ENCODE assay signal across 36 cellular contexts in the genomic region with DNA sequence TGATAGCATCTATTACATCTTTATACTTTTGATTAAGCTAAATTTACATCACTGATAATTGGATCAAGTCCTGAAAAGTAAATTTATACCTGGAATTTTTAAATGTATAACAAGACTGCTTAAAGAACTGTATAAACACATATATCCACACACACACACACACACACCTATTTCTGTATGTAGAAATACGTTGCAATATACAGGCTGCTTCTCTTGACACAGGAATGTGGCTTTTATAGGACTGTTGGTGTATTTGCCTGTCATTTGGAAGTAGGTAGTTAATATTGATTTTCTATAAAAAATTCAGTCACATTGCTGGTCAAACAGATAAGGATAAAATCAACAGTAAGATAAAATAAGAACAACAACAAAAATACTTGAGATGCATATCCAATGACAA.
"Had no signal": no experiment of that assay in that cellular context is flagged by ENCODE, and none has a peak within 500 bp of the region (broad histone marks: within the 10 kb centered on the region; RNA-seq: fewer than 3 reads in every experiment).

No MANE protein-coding gene starts in this region.

- ATAC-seq: activated naive CD4-positive, alpha-beta T cell treated with anti-CD3 and anti-CD28 coated beads, Interleukin-2, amount 50 U/mL, for 72 hours; activated naive CD8-positive, alpha-beta T cell treated with anti-CD3 and anti-CD28 coated beads, Interleukin-2, amount 50 U/mL, for 24 hours; activated T-cell treated with anti-CD3 and anti-CD28 coated beads, Interleukin-2, amount 50 U/mL, for 4 hours; activated T-cell treated with anti-CD3 and anti-CD28 coated beads, Interleukin-2, amount 50 U/mL, for 72 hours; activated T-helper 17 cell treated with anti-CD3 and anti-CD28 coated beads, Interleukin-2, amount 50 U/mL, for 72 hours; body of pancreas had no signal

- H3K27me3 Mint-ChIP-seq: activated naive CD4-positive, alpha-beta T cell treated with anti-CD3 and anti-CD28 coated beads, Interleukin-2, amount 10 ng/mL, durations not matched to agents 7 days and 5 days; activated naive CD4-positive, alpha-beta T cell treated with anti-CD3 and anti-CD28 coated beads, Interleukin-2, amount 50 U/mL, for 24 hours; activated naive CD8-positive, alpha-beta T cell; activated naive CD8-positive, alpha-beta T cell treated with anti-CD3 and anti-CD28 coated beads for 36 hours; activated naive CD8-positive, alpha-beta T cell treated with anti-CD3 and anti-CD28 coated beads, Interleukin-2, amount 10 ng/mL, durations not matched to agents 7 days and 5 days; activated naive CD8-positive, alpha-beta T cell treated with anti-CD3 and anti-CD28 coated beads, Interleukin-2, amount 50 U/mL, for 24 hours; activated T-helper 17 cell treated with anti-CD3 and anti-CD28 coated beads, Interleukin-2, amount 50 U/mL, for 72 hours; central memory CD8-positive, alpha-beta T cell had no signal

- H3K4me1 ChIP-seq: adrenal gland, ascending aorta, body of pancreas, breast epithelium had no signal

- H3K27ac ChIP-seq: adrenal gland, ascending aorta, body of pancreas, brain microvascular endothelial cell, breast epithelium, cardiac muscle cell had no signal

- DNase-seq: activated effector memory CD4-positive, alpha-beta T cell treated with anti-CD3 and anti-CD28 coated beads, Interleukin-2, amount 50 U/mL, for 16 hours; activated effector memory CD4-positive, alpha-beta T cell treated with Interleukin-2 at 50 U/mL for 16 hours; activated gamma-delta T cell; activated gamma-delta T cell treated with Interleukin-2 at 50 U/mL for 16 hours; activated naive CD4-positive, alpha-beta T cell; activated naive CD4-positive, alpha-beta T cell treated with anti-CD3 and anti-CD28 coated beads for 36 hours; activated naive CD4-positive, alpha-beta T cell treated with anti-CD3 and anti-CD28 coated beads, Interleukin-2, amount 10 ng/mL, durations not matched to agents 7 days and 5 days; activated naive CD4-positive, alpha-beta T cell treated with anti-CD3 and anti-CD28 coated beads, Interleukin-2, amount 50 U/mL, for 16 hours; activated naive CD4-positive, alpha-beta T cell treated with Interleukin-2 at 50 U/mL for 16 hours; activated naive CD8-positive, alpha-beta T cell treated with anti-CD3 and anti-CD28 coated beads for 36 hours; activated naive CD8-positive, alpha-beta T cell treated with anti-CD3 and anti-CD28 coated beads, Interleukin-2, amount 10 ng/mL, durations not matched to agents 7 days and 5 days; activated naive CD8-positive, alpha-beta T cell treated with anti-CD3 and anti-CD28 coated beads, Interleukin-2, amount 50 U/mL, for 24 hours; activated T-cell treated with anti-CD3 and anti-CD28 coated beads, Interleukin-2, amount 50 U/mL, for 4 hours; activated T-cell treated with anti-CD3 and anti-CD28 coated beads, Interleukin-2, amount 50 U/mL, for 48 hours; activated T-cell treated with anti-CD3 and anti-CD28 coated beads, Interleukin-2, amount 50 U/mL, for 72 hours; adrenal gland; amniotic stem cell; amygdala; anterior cingulate cortex; aorta; body of pancreas; brain microvascular endothelial cell; caudate nucleus; central memory CD4-positive, alpha-beta T cell; cerebellar nuclear complex had no signal

- H3K36me3 ChIP-seq: adrenal gland, ascending aorta, brain microvascular endothelial cell, cardiac muscle cell had no signal

- H3K4me1 Mint-ChIP-seq: activated naive CD4-positive, alpha-beta T cell treated with anti-CD3 and anti-CD28 coated beads, Interleukin-2, amount 10 ng/mL, durations not matched to agents 7 days and 5 days; activated naive CD4-positive, alpha-beta T cell treated with anti-CD3 and anti-CD28 coated beads, Interleukin-2, amount 50 U/mL, for 24 hours; activated naive CD8-positive, alpha-beta T cell treated with anti-CD3 and anti-CD28 coated beads for 36 hours; activated naive CD8-positive, alpha-beta T cell treated with anti-CD3 and anti-CD28 coated beads, Interleukin-2, amount 10 ng/mL, durations not matched to agents 7 days and 5 days; activated naive CD8-positive, alpha-beta T cell treated with anti-CD3 and anti-CD28 coated beads, Interleukin-2, amount 50 U/mL, for 24 hours; activated T-helper 17 cell treated with anti-CD3 and anti-CD28 coated beads, Interleukin-2, amount 50 U/mL, for 72 hours; brain; central memory CD8-positive, alpha-beta T cell had no signal

- H3K36me3 Mint-ChIP-seq: activated naive CD4-positive, alpha-beta T cell treated with anti-CD3 and anti-CD28 coated beads, Interleukin-2, amount 10 ng/mL, durations not matched to agents 7 days and 5 days; activated naive CD4-positive, alpha-beta T cell treated with anti-CD3 and anti-CD28 coated beads, Interleukin-2, amount 50 U/mL, for 24 hours; activated naive CD4-positive, alpha-beta T cell treated with anti-CD3 and anti-CD28 coated beads, Interleukin-2, amount 50 U/mL, for 72 hours; activated naive CD8-positive, alpha-beta T cell; activated naive CD8-positive, alpha-beta T cell treated with anti-CD3 and anti-CD28 coated beads for 36 hours; activated naive CD8-positive, alpha-beta T cell treated with anti-CD3 and anti-CD28 coated beads, Interleukin-2, amount 10 ng/mL, durations not matched to agents 7 days and 5 days; brain had no signal

- H3K27me3 ChIP-seq: adrenal gland, ascending aorta, body of pancreas, brain microvascular endothelial cell, breast epithelium, cardiac muscle cell had no signal

- H3K4me3 Mint-ChIP-seq: activated naive CD4-positive, alpha-beta T cell treated with anti-CD3 and anti-CD28 coated beads for 36 hours; activated naive CD4-positive, alpha-beta T cell treated with anti-CD3 and anti-CD28 coated beads, Interleukin-2, amount 10 ng/mL, durations not matched to agents 7 days and 5 days; activated naive CD4-positive, alpha-beta T cell treated with anti-CD3 and anti-CD28 coated beads, Interleukin-2, amount 50 U/mL, for 24 hours; activated naive CD8-positive, alpha-beta T cell; activated naive CD8-positive, alpha-beta T cell treated with anti-CD3 and anti-CD28 coated beads for 36 hours; activated naive CD8-positive, alpha-beta T cell treated with anti-CD3 and anti-CD28 coated beads, Interleukin-2, amount 10 ng/mL, durations not matched to agents 7 days and 5 days; activated naive CD8-positive, alpha-beta T cell treated with anti-CD3 and anti-CD28 coated beads, Interleukin-2, amount 50 U/mL, for 24 hours; activated T-cell treated with anti-CD3 and anti-CD28 coated beads, Interleukin-2, amount 50 U/mL, for 4 hours; activated T-cell treated with anti-CD3 and anti-CD28 coated beads, Interleukin-2, amount 50 U/mL, for 72 hours; activated T-helper 1 cell treated with anti-CD3 and anti-CD28 coated beads, Interleukin-12 subunit alpha, Interleukin-12 subunit beta, Interleukin-2, Interleukin-4 antibody, amounts not matched to agents 30 ng/mL and 10 ng/mL and 1 ng/mL, durations not matched to agents 14 hours and 24 hours and 36 hours; activated T-helper 17 cell treated with anti-CD3 and anti-CD28 coated beads, Interleukin-2, amount 50 U/mL, for 72 hours; brain; central memory CD8-positive, alpha-beta T cell had no signal

- H3K27ac Mint-ChIP-seq: activated naive CD4-positive, alpha-beta T cell treated with anti-CD3 and anti-CD28 coated beads for 36 hours; activated naive CD4-positive, alpha-beta T cell treated with anti-CD3 and anti-CD28 coated beads, Interleukin-2, amount 10 ng/mL, durations not matched to agents 7 days and 5 days; activated naive CD4-positive, alpha-beta T cell treated with anti-CD3 and anti-CD28 coated beads, Interleukin-2, amount 50 U/mL, for 24 hours; activated naive CD4-positive, alpha-beta T cell treated with anti-CD3 and anti-CD28 coated beads, Interleukin-2, amount 50 U/mL, for 72 hours; activated naive CD8-positive, alpha-beta T cell; activated naive CD8-positive, alpha-beta T cell treated with anti-CD3 and anti-CD28 coated beads for 36 hours; activated naive CD8-positive, alpha-beta T cell treated with anti-CD3 and anti-CD28 coated beads, Interleukin-2, amount 10 ng/mL, durations not matched to agents 7 days and 5 days; activated naive CD8-positive, alpha-beta T cell treated with anti-CD3 and anti-CD28 coated beads, Interleukin-2, amount 50 U/mL, for 24 hours; activated T-cell treated with anti-CD3 and anti-CD28 coated beads, Interleukin-2, amount 50 U/mL, for 72 hours; activated T-helper 1 cell treated with anti-CD3 and anti-CD28 coated beads, Interleukin-12 subunit alpha, Interleukin-12 subunit beta, Interleukin-2, Interleukin-4 antibody, amounts not matched to agents 30 ng/mL and 10 ng/mL and 1 ng/mL, durations not matched to agents 14 hours and 24 hours and 36 hours; activated T-helper 17 cell treated with anti-CD3 and anti-CD28 coated beads, Interleukin-2, amount 50 U/mL, for 72 hours; activated T-helper 2 cell treated with anti-CD3 and anti-CD28 coated beads, Interferon-gamma antibody, Interleukin-2, Interleukin-4, amounts not matched to agents 10 μg/mL and 5 μg/mL and 100 μg/mL, durations not matched to agents 14 hours and 24 hours and 36 hours; brain had no signal

- H3K4me3 ChIP-seq: adrenal gland, ascending aorta, body of pancreas, breast epithelium, cardiac muscle cell had no signal
